Comparison of ENCODE assay signal across 10 cellular contexts in genomic region chr14:54211562-54212308, GRCh38.
A peak's percentile ranks its signal among the peaks of the same experiment; 100 is the strongest.
DNase-seq lines count a peak whose midpoint lies in the region; ATAC-seq, FAIRE-seq and TF ChIP-seq lines count a peak whose summit lies in the region.
"Had no signal": no experiment of that assay in that cellular context is flagged by ENCODE, and none has a peak within 500 bp of the region (broad histone marks: within the 10 kb centered on the region; RNA-seq: fewer than 3 reads in every experiment).

No MANE protein-coding gene starts in this region.

- H3K27ac ChIP-seq in HepG2 (ENCODE audit: extremely low read length, insufficient read depth, low read length) (no peak overlapping the region), dorsolateral prefrontal cortex (no peak overlapping the region)

- BruUV-seq in HepG2 (replicated peaks; lab: Mats Ljungman, UMichigan) = no TSS peak

- H3K9me3 ChIP-seq in HepG2 (ENCODE audit: low read length) = no peaks in the 10 kb centered on the region

- no peak for TF ChIP-seq POLR2A in HepG2 (IDR thresholded peaks at IDR 0.05; ENCODE audit: insufficient read depth in 1 of 2, low read depth in 2 of 2, low read length in 2 of 2)

- in situ Hi-C loops in astrocyte of the cerebellum (cut with HindIII; ENCODE audit: low sequenced_read_pairs) = no loop called here
- in situ Hi-C loops in HepG2 (cut with HindIII; ENCODE audit: extremely low pct_ligation_motif_present, low pct_unique_long_range_greater_than_20kb) = no loop called here

- TF ChIP-seq EP300 in HepG2 (IDR thresholded peaks at IDR 0.05; ENCODE audit: low read depth in 2 of 2, low read length in 2 of 2) (no peak), HepG2 (CRISPR knock-in tag; IDR thresholded peaks at IDR 0.05; ENCODE audit: borderline replicate concordance) (no peak)

- H3K36me3 ChIP-seq in HepG2 (replicated peaks in 1 of 2; ENCODE audit: control insufficient read depth in 1 of 2, insufficient read depth in 2 of 2, low read length in 2 of 2) = no peaks in the 10 kb centered on the region

- H3K4me3 ChIP-seq in astrocyte of the cerebellum (ENCODE audit: low read depth, low read length) (no peak overlapping the region), skeletal muscle cell (ENCODE audit: low read depth, low read length) (no peak overlapping the region), HepG2 (replicated peaks in 1 of 3; ENCODE audit: insufficient read depth in 1 of 3, low read depth in 2 of 3, low read length in 3 of 3) (no peak overlapping the region), dorsolateral prefrontal cortex (no peak overlapping the region)

- no peak for TF ChIP-seq CTCF in astrocyte of the cerebellum (IDR thresholded peaks at IDR 0.05; ENCODE audit: low read depth, low read length, missing control alignments)
- no peak for TF ChIP-seq CTCF in HepG2 (CRISPR knock-in tag; IDR thresholded peaks at IDR 0.05)
- TF ChIP-seq CTCF in dorsolateral prefrontal cortex (IDR thresholded peaks at IDR 0.05 in 54 of 56, conservative IDR thresholded peaks at IDR 0.05 in 2 of 56; ENCODE audit: low read depth in 1 of 56, partially characterized antibody in 56 of 56) = no peak

- CTCF ChIA-PET in HepG2 (lab: Yijun Ruan, JAX; ENCODE audit: low intra/inter-chr PET ratio, low total read pairs) = no interaction called here

- H3K27me3 ChIP-seq in HepG2 (ENCODE audit: control insufficient read depth in 1 of 2, insufficient read depth in 2 of 2, low read length in 2 of 2) = no peaks in the 10 kb centered on the region
- peaks cover 0 to 8% (median 0%) of the 10 kb centered on the region in 45 donors for H3K27me3 ChIP-seq in dorsolateral prefrontal cortex

- no peaks in the 10 kb centered on the region for H4K20me1 ChIP-seq in HepG2 (ENCODE audit: insufficient read depth, low read length)

- TF ChIP-seq RAD21 in HepG2 (CRISPR knock-in tag; IDR thresholded peaks at IDR 0.05) = no peak

- 79% methylated on average over 5 of the region's 5 CpGs for WGBS in HepG2 (ENCODE audit: low lambda C conversion rate)

- intact Hi-C loops in left cardiac atrium (cut with DNase I) (no loop called here), HepG2 (cut with micrococcal nuclease; ENCODE audit: unreplicated experiment) (no loop called here), dorsolateral prefrontal cortex (cut with DNase I) (no loop called here)

- DNase-seq in H4 (ENCODE audit: low spot score) = peak; percentile 51
- peak; percentile 89 for DNase-seq in astrocyte of the cerebellum (ENCODE audit: low read depth)
- DNase-seq in left cardiac atrium = no peak
- DNase-seq in skeletal muscle cell (ENCODE audit: low read depth) = peak; percentile 59
- no peak for DNase-seq in NCI-H1694 (lab: John Stamatoyannopoulos, UW)
- no peak for DNase-seq in HepG2 (ENCODE audit: low spot score)
- DNase-seq in activated CD4-positive, alpha-beta T cell treated with anti-CD3 and anti-CD28 coated beads for 1 hour = no peak
- no peak for DNase-seq in dorsolateral prefrontal cortex
- DNase-seq: activated CD8-positive, alpha-beta memory T cell treated with anti-CD3 and anti-CD28 coated beads, Interleukin-2, amount 50 U/mL, for 4 hours; effector CD8-positive, alpha-beta T cell had no signal

- ATAC-seq in left cardiac atrium (peak; percentile 76 to 84), HepG2 (no peak)

- H3K4me1 ChIP-seq in HepG2 (ENCODE audit: insufficient read depth, low read length) = peaks cover 30% of the 10 kb centered on the region

- no peak overlapping the region for H3K4me2 ChIP-seq in HepG2 (ENCODE audit: low read depth, low read length)

- no peak overlapping the region for H3K9ac ChIP-seq in HepG2 (ENCODE audit: insufficient read depth, low read depth, low read length)

- no peaks in the 10 kb centered on the region for H3K79me2 ChIP-seq in HepG2 (ENCODE audit: insufficient read depth, low read length)

- POLR2A ChIA-PET in HepG2 (lab: Yijun Ruan, JAX) = no interaction called here

- no peak for FAIRE-seq in HepG2 (lab: Jason Lieb, UNC)

- H2AFZ ChIP-seq in HepG2 (ENCODE audit: low read length) = no peak overlapping the region

TF ChIP-seq in HepG2, 621 proteins besides CTCF, POLR2A, EP300 and RAD21:
- no peak for TF ChIP-seq ZNF788 (CRISPR knock-in tag; IDR thresholded peaks at IDR 0.05; ENCODE audit: borderline replicate concordance)
- no peak for TF ChIP-seq SUZ12 (IDR thresholded peaks at IDR 0.05; ENCODE audit: low read depth, low read length)
- TF ChIP-seq ZSCAN30 (CRISPR knock-in tag; IDR thresholded peaks at IDR 0.05) = no peak
- TF ChIP-seq MTF1 (CRISPR knock-in tag; IDR thresholded peaks at IDR 0.05) = no peak
- TF ChIP-seq ZNF329 (CRISPR knock-in tag; IDR thresholded peaks at IDR 0.05; ENCODE audit: low read depth) = no peak
- TF ChIP-seq POLR2AphosphoS5 (IDR thresholded peaks at IDR 0.05; ENCODE audit: low read depth, low read length) = no peak
- no peak for TF ChIP-seq ARNTL (CRISPR knock-in tag; IDR thresholded peaks at IDR 0.05)
- no peak for TF ChIP-seq ZBTB44 (CRISPR knock-in tag; IDR thresholded peaks at IDR 0.05)
- TF ChIP-seq HOXA3 (CRISPR knock-in tag; IDR thresholded peaks at IDR 0.05) = no peak
- no peak for TF ChIP-seq ZNF317 (CRISPR knock-in tag; IDR thresholded peaks at IDR 0.05)
- TF ChIP-seq SIN3B (IDR thresholded peaks at IDR 0.05; ENCODE audit: low read length) = no peak
- TF ChIP-seq ZNF749 (CRISPR knock-in tag; IDR thresholded peaks at IDR 0.05; ENCODE audit: borderline replicate concordance) = no peak
- TF ChIP-seq HIC2 (CRISPR knock-in tag; IDR thresholded peaks at IDR 0.05; ENCODE audit: low read depth) = no peak
- no peak for TF ChIP-seq ZNF160 (CRISPR knock-in tag; IDR thresholded peaks at IDR 0.05)
- TF ChIP-seq U2AF1 (optimal IDR thresholded peaks at IDR 0.05; ENCODE audit: low read depth, low read length) = no peak

Comparison
In these comparisons a context has a peak if more than half of its experiments do, and no peak if none do; other contexts are left out.
1. DNase-seq: peak in H4 (single experiment), astrocyte of the cerebellum (single experiment) and skeletal muscle cell (single experiment); none in left cardiac atrium (single experiment), NCI-H1694 (single experiment), HepG2 (single experiment), activated CD4-positive, alpha-beta T cell treated with anti-CD3 and anti-CD28 coated beads for 1 hour (single experiment) and dorsolateral prefrontal cortex (0 of 10).